Comparison of ENCODE assay signal across 22 cellular contexts in the genomic region with DNA sequence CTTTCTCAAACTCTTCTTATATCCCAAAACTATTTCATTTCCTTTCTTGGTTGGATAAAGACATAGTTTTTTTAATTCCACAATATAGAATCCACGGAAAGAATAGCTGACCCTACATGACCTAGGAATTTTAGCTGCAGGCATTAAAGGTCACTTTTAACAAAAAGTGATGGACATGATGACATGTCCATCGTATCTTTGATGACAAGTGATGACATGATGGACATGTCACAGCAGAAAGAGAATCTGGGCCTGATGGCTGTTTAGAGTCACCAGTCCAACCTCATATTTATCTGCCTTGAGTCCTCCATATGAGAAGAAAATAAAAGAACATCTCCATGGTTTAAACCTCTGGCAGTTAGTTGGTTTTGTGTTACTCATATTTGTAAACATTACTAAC.
DNase-seq lines count a peak whose midpoint lies in the region; ATAC-seq, FAIRE-seq and TF ChIP-seq lines count a peak whose summit lies in the region.
"Had no signal": no experiment of that assay in that cellular context is flagged by ENCODE, and none has a peak within 500 bp of the region (broad histone marks: within the 10 kb centered on the region; RNA-seq: fewer than 3 reads in every experiment).

No MANE protein-coding gene starts in this region.

- H3K79me2 ChIP-seq in HepG2 (ENCODE audit: insufficient read depth, low read length) (no peaks in the 10 kb centered on the region), keratinocyte (ENCODE audit: control insufficient read depth, insufficient read depth, low read length) (no peaks in the 10 kb centered on the region)

- TF ChIP-seq EP300 in HepG2 (IDR thresholded peaks at IDR 0.05; ENCODE audit: low read depth in 2 of 2, low read length in 2 of 2) = no peak
- TF ChIP-seq EP300 in HepG2 (CRISPR knock-in tag; IDR thresholded peaks at IDR 0.05; ENCODE audit: borderline replicate concordance) = no peak

- peaks cover 6% of the 10 kb centered on the region; the same call in 1 of the 2 replicates for H3K4me1 ChIP-seq in HepG2 (ENCODE audit: insufficient read depth, low read length)
- no peaks in the 10 kb centered on the region for H3K4me1 ChIP-seq in right lobe of liver
- peaks cover 9% of the 10 kb centered on the region for H3K4me1 ChIP-seq in Panc1 (ENCODE audit: control insufficient read depth, insufficient read depth, low read length)
- H3K4me1 ChIP-seq in keratinocyte (ENCODE audit: control insufficient read depth, extremely low read depth, insufficient read depth, low read length) = no peaks in the 10 kb centered on the region
- H3K4me1 ChIP-seq: BLaER1 treated with 17β-estradiol and CSF1 and Interleukin-3, amounts not matched to agents 10 nM and 100 nM; Caco-2 had no signal

- no peak for DNase-seq in HepG2 (ENCODE audit: low spot score)
- DNase-seq in right lobe of liver = no peak
- no peak for DNase-seq in Panc1 (ENCODE audit: low read depth, low spot score)
- DNase-seq in keratinocyte (ENCODE audit: low read depth, low spot score) = no peak
- DNase-seq in activated T-cell treated with anti-CD3 and anti-CD28 coated beads, Interleukin-2, amount 50 U/mL, for 1 hour = no peak
- DNase-seq: AML-193; Caco-2; Calu3; CD4-positive, alpha-beta T cell; CD8-positive, alpha-beta T cell; DMS79 treated with DMSO at 0.1 percent for 48 hours; GF-D8 had no signal

- FAIRE-seq in HepG2 (lab: Jason Lieb, UNC) (no peak), keratinocyte (lab: Jason Lieb, UNC) (peak; percentile 5)
- FAIRE-seq: A549, D721Med, G401.6, GM12892, GM18507, GM19239 had no signal

- H3K36me3 ChIP-seq in HepG2 (replicated peaks in 1 of 2; ENCODE audit: control insufficient read depth in 1 of 2, insufficient read depth in 2 of 2, low read length in 2 of 2) (no peaks in the 10 kb centered on the region), right lobe of liver (no peaks in the 10 kb centered on the region), Panc1 (ENCODE audit: control insufficient read depth, insufficient read depth, low read length) (no peaks in the 10 kb centered on the region), keratinocyte (ENCODE audit: control insufficient read depth in 2 of 2, extremely low read depth in 1 of 2, insufficient read depth in 2 of 2, low read length in 2 of 2) (no peaks in the 10 kb centered on the region)
- H3K36me3 ChIP-seq: BLaER1 treated with 17β-estradiol and CSF1 and Interleukin-3, amounts not matched to agents 10 nM and 100 nM had no signal

- dilution Hi-C loops in keratinocyte (cut with MboI; ENCODE audit: extremely low pct_ligation_motif_present, low sequenced_read_pairs) = no loop called here

- ATAC-seq in HepG2 (no peak), right lobe of liver (no peak), Panc1 (no peak), GM19023 (IDR thresholded peaks at IDR 0.05; ENCODE audit: unreplicated experiment) (no peak)
- ATAC-seq: A549; CD8-positive, alpha-beta T cell had no signal

- H2AFZ ChIP-seq in HepG2 (ENCODE audit: low read length) (no peak overlapping the region), keratinocyte (ENCODE audit: control insufficient read depth, low read length) (no peak overlapping the region)

- H3K9me3 ChIP-seq in HepG2 (ENCODE audit: low read length) = no peaks in the 10 kb centered on the region
- H3K9me3 ChIP-seq in right lobe of liver = no peaks in the 10 kb centered on the region
- H3K9me3 ChIP-seq in Panc1 (ENCODE audit: control insufficient read depth, insufficient read depth, low read depth, low read length) = peaks cover 11% of the 10 kb centered on the region; the same call in 1 of the 2 replicates
- H3K9me3 ChIP-seq in keratinocyte (ENCODE audit: control insufficient read depth, low read depth, low read length) = no peaks in the 10 kb centered on the region
- H3K9me3 ChIP-seq: A549, Caco-2 had no signal

- no TSS peak for BruUV-seq in HepG2 (replicated peaks; lab: Mats Ljungman, UMichigan)
- BruUV-seq in Panc1 (replicated peaks; lab: Mats Ljungman, UMichigan) = no TSS peak

- TF ChIP-seq POLR2A in HepG2 (IDR thresholded peaks at IDR 0.05; ENCODE audit: insufficient read depth in 1 of 2, low read depth in 2 of 2, low read length in 2 of 2) = no peak
- TF ChIP-seq POLR2A in right lobe of liver (IDR thresholded peaks at IDR 0.05) = no peak

- POLR2A ChIA-PET in HepG2 (lab: Yijun Ruan, JAX) = no interaction called here
- POLR2A ChIA-PET in Panc1 (lab: Charles Lee) = no interaction called here

- intact Hi-C loops in HepG2 (cut with micrococcal nuclease; ENCODE audit: unreplicated experiment) = no loop called here
- intact Hi-C loops in right lobe of liver (cut with DNase I) = no loop called here
- intact Hi-C loops in Panc1 (cut with micrococcal nuclease; ENCODE audit: unreplicated experiment) = no loop called here

- no peak overlapping the region for H3K4me3 ChIP-seq in HepG2 (replicated peaks in 1 of 3; ENCODE audit: insufficient read depth in 1 of 3, low read depth in 2 of 3, low read length in 3 of 3)
- H3K4me3 ChIP-seq in right lobe of liver = no peak overlapping the region
- no peak overlapping the region for H3K4me3 ChIP-seq in Panc1 (ENCODE audit: low read depth in 2 of 2, low read length in 2 of 2)
- no peak overlapping the region for H3K4me3 ChIP-seq in keratinocyte (ENCODE audit: control insufficient read depth in 2 of 3, extremely low read depth in 1 of 3, insufficient read depth in 2 of 3, low read depth in 1 of 3, low read length in 3 of 3)
- H3K4me3 ChIP-seq: A549; BLaER1 treated with 17β-estradiol and CSF1 and Interleukin-3, amounts not matched to agents 10 nM and 100 nM had no signal

- H3K27me3 ChIP-seq in HepG2 (ENCODE audit: control insufficient read depth in 1 of 2, insufficient read depth in 2 of 2, low read length in 2 of 2) (no peaks in the 10 kb centered on the region), right lobe of liver (no peaks in the 10 kb centered on the region), Panc1 (ENCODE audit: control insufficient read depth, insufficient read depth, low read length) (no peaks in the 10 kb centered on the region), keratinocyte (ENCODE audit: control insufficient read depth, extremely low read depth, insufficient read depth, low read length) (no peaks in the 10 kb centered on the region)
- H3K27me3 ChIP-seq: BLaER1 treated with 17β-estradiol and CSF1 and Interleukin-3, amounts not matched to agents 10 nM and 100 nM had no signal

- H3K9ac ChIP-seq in HepG2 (ENCODE audit: insufficient read depth, low read depth, low read length) (no peak overlapping the region), keratinocyte (ENCODE audit: control insufficient read depth, extremely low read depth, insufficient read depth, low read length) (no peak overlapping the region)
- H3K9ac ChIP-seq: BLaER1 treated with 17β-estradiol and CSF1 and Interleukin-3, amounts not matched to agents 10 nM and 100 nM had no signal

- in situ Hi-C loops in HepG2 (cut with HindIII; ENCODE audit: extremely low pct_ligation_motif_present, low pct_unique_long_range_greater_than_20kb) (no loop called here), Panc1 (cut with HindIII; ENCODE audit: low pct_unique_long_range_greater_than_20kb, low sequenced_read_pairs) (no loop called here)

- no peak overlapping the region for H3K27ac ChIP-seq in HepG2 (ENCODE audit: extremely low read length, insufficient read depth, low read length)
- no peak overlapping the region for H3K27ac ChIP-seq in right lobe of liver
- peak overlapping the region; percentile 40; the same call in 1 of the 2 replicates for H3K27ac ChIP-seq in Panc1 (ENCODE audit: low read length)
- no peak overlapping the region for H3K27ac ChIP-seq in keratinocyte (ENCODE audit: control insufficient read depth, insufficient read depth, low read length)
- H3K27ac ChIP-seq: 22Rv1; A549; BLaER1 treated with 17β-estradiol and CSF1 and Interleukin-3, amounts not matched to agents 10 nM and 100 nM; C4-2B had no signal

- CTCF ChIA-PET in HepG2 (lab: Yijun Ruan, JAX; ENCODE audit: low intra/inter-chr PET ratio, low total read pairs) (no interaction called here), Panc1 (lab: Charles Lee) (no interaction called here)

- H4K20me1 ChIP-seq in HepG2 (ENCODE audit: insufficient read depth, low read length) (no peaks in the 10 kb centered on the region), keratinocyte (ENCODE audit: control insufficient read depth, extremely low read depth, insufficient read depth, low read length) (no peaks in the 10 kb centered on the region)
- H4K20me1 ChIP-seq: BLaER1 treated with 17β-estradiol and CSF1 and Interleukin-3, amounts not matched to agents 10 nM and 100 nM had no signal

- TF ChIP-seq RAD21 in HepG2 (CRISPR knock-in tag; IDR thresholded peaks at IDR 0.05) = no peak

- TF ChIP-seq CTCF in HepG2 (CRISPR knock-in tag; IDR thresholded peaks at IDR 0.05) = no peak
- TF ChIP-seq CTCF in right lobe of liver (IDR thresholded peaks at IDR 0.05) = no peak
- TF ChIP-seq CTCF in Panc1 (IDR thresholded peaks at IDR 0.05) = no peak
- no peak for TF ChIP-seq CTCF in keratinocyte (optimal IDR thresholded peaks at IDR 0.05 in 1 of 3, IDR thresholded peaks at IDR 0.05 in 1 of 3, conservative IDR thresholded peaks at IDR 0.05 in 1 of 3; ENCODE audit: extremely low read depth in 1 of 3, insufficient read depth in 2 of 3, low read length in 3 of 3)

- no peak overlapping the region for H3K4me2 ChIP-seq in HepG2 (ENCODE audit: low read depth, low read length)
- H3K4me2 ChIP-seq in keratinocyte (ENCODE audit: control insufficient read depth, extremely low read depth, insufficient read depth, low read depth, low read length) = no peak overlapping the region
- H3K4me2 ChIP-seq: A549; BLaER1 treated with 17β-estradiol and CSF1 and Interleukin-3, amounts not matched to agents 10 nM and 100 nM had no signal

- H3K9me1 ChIP-seq in keratinocyte (ENCODE audit: control insufficient read depth, extremely low read depth, insufficient read depth, low read length) = no peaks in the 10 kb centered on the region

- WGBS in HepG2 (ENCODE audit: low lambda C conversion rate) = 2% methylated on average over 2 of the region's 2 CpGs
- WGBS in right lobe of liver (ENCODE audit: insufficient coverage, low coverage, low lambda C conversion rate, missing lambda C conversion rate) = 58% methylated on average over 2 of the region's 2 CpGs

TF ChIP-seq in HepG2, 621 proteins besides CTCF, POLR2A, EP300 and RAD21:
- TF ChIP-seq CREB1 (IDR thresholded peaks at IDR 0.05) = peak; percentile 51; the same call in 1 of the 2 replicates
- TF ChIP-seq CREB1 (CRISPR knock-in tag; IDR thresholded peaks at IDR 0.05) = no peak
- TF ChIP-seq, protein P1, sequence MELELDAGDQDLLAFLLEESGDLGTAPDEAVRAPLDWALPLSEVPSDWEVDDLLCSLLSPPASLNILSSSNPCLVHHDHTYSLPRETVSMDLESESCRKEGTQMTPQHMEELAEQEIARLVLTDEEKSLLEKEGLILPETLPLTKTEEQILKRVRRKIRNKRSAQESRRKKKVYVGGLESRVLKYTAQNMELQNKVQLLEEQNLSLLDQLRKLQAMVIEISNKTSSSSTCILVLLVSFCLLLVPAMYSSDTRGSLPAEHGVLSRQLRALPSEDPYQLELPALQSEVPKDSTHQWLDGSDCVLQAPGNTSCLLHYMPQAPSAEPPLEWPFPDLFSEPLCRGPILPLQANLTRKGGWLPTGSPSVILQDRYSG (CRISPR knock-in tag; IDR thresholded peaks at IDR 0.05) = no peak
TF ChIP-seq in HepG2: peak in this region for 1.
